ENCODE assay signal across 8 cellular contexts in the genomic region with DNA sequence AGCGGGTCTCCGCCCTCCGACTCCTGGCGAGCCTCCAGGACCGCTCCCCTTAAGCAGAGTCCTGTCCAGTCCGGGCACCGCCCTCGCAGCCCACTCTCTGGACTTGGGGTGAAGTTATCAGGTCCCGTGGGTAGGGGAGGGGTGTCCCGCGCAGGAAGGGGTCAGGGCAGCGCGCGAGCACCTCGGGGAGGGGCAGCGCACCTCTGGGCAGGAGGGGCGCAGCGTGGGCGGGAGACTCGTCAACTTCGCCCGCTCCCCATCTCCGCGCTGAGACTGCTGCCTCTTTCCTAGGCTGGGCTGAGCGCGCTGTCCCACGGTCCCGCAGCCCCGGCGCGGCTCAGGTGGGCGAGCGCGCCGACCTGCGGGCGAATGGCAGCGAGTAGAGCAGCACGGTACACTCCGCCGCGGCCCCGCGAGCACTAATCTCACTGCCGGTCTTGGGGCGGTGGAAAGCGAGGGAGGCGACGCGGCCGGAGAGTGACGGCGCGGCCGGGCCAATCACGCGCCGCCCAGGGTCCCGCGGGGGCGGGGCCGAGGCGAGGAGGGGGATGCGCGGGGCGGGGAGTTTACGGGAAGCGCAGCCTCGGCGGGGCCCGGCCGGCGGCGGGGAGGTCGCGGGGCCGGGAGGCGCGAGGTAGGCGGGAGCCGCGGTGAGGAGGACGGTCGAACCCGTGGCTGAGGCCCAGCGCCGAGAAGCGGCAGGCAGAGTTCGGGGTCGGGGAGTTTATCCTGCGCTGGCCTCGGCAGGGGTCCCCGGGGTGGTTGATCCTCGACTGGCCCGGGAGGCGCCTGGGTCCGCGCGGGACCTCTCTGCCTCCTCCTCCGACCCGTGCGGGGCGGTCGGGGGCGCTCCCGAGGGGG. TPM values are rescaled to one million over a fixed set of nuclear protein-coding genes. Genes with fewer than 3 reads are reported as not detected.
DNase-seq lines count a peak whose midpoint lies in the region; ATAC-seq and TF ChIP-seq lines count a peak whose summit lies in the region.

A gene (minus strand): TSS at position 421 of the 861 bp plus-strand sequence. CDS start 696 bp downstream, outside the sequence.

- H3K4me3 ChIP-seq in DND-41 (ENCODE audit: low read depth in 1 of 2, low read length in 2 of 2) = peak within 1 kb of the TSS; percentile 83 to 92
- peak within 1 kb of the TSS; percentile 97 for H3K4me3 ChIP-seq in fibroblast of villous mesenchyme (ENCODE audit: low read depth, low read length)
- peak within 1 kb of the TSS; percentile 89 for H3K4me3 ChIP-seq in neural progenitor cell

- peak within 1 kb of the TSS; percentile 88 for H3K4me3 Mint-ChIP-seq in neural progenitor cell

- DNase-seq in DND-41 (peak; percentile 86), HuH-7.5 (ENCODE audit: low spot score) (peak; percentile 95), fibroblast of villous mesenchyme (ENCODE audit: low read depth) (peak; percentile 89), neural progenitor cell (ENCODE audit: low spot score) (peak; percentile 94), stromal cell of bone marrow (ENCODE audit: low read depth) (peak; percentile 77)
- DNase-seq in activated effector memory CD4-positive, alpha-beta T cell treated with anti-CD3 and anti-CD28 coated beads, Interleukin-2, amount 50 U/mL, for 16 hours = peak; percentile 96

- H3K36me3 Mint-ChIP-seq in neural progenitor cell = peaks cover 2% of the 10 kb centered on the region

- H3K27ac ChIP-seq in DND-41 (ENCODE audit: low read length) (peak within 1 kb of the TSS; percentile 74), neural progenitor cell (no peak within 1 kb of the TSS)

- H4K20me1 ChIP-seq in DND-41 (ENCODE audit: insufficient read depth, low read length) (peaks cover 17% of the 10 kb centered on the region), neural progenitor cell (ENCODE audit: low read depth) (peaks cover 15% of the 10 kb centered on the region)

- H3K4me1 ChIP-seq in DND-41 (ENCODE audit: insufficient read depth, low read length) = peaks cover 75% of the 10 kb centered on the region
- H3K4me1 ChIP-seq in neural progenitor cell = peaks cover 7% of the 10 kb centered on the region

- no peaks in the 10 kb centered on the region for H3K9me3 ChIP-seq in DND-41 (ENCODE audit: insufficient read depth, low read length, severe bottlenecking)
- H3K9me3 ChIP-seq in neural progenitor cell (ENCODE audit: low read depth) = no peaks in the 10 kb centered on the region

- peak; percentile 94 for ATAC-seq in DND-41 (ENCODE audit: insufficient read depth, low read depth)
- ATAC-seq in GM21528 (IDR thresholded peaks at IDR 0.05; ENCODE audit: low FRiP score, unreplicated experiment) = peak; percentile 80

- peaks cover 46% of the 10 kb centered on the region for H3K79me2 ChIP-seq in DND-41 (ENCODE audit: insufficient read depth, low read length)
- H3K79me2 ChIP-seq in neural progenitor cell (ENCODE audit: low read depth) = no peaks in the 10 kb centered on the region

- peaks cover 26% of the 10 kb centered on the region for H3K4me1 Mint-ChIP-seq in neural progenitor cell

- TF ChIP-seq CTCF in DND-41 (IDR thresholded peaks at IDR 0.05; ENCODE audit: borderline replicate concordance, extremely low read depth, low read length, poor library complexity, severe bottlenecking) = peak; percentile 23
- no peak for TF ChIP-seq CTCF in fibroblast of villous mesenchyme (IDR thresholded peaks at IDR 0.05; ENCODE audit: insufficient read depth, low read depth, low read length)
- TF ChIP-seq CTCF in neural progenitor cell (IDR thresholded peaks at IDR 0.05) = no peak

- H3K27me3 Mint-ChIP-seq in neural progenitor cell (ENCODE audit: insufficient read depth, low read depth) = peaks cover 3% of the 10 kb centered on the region

- H2AFZ ChIP-seq in DND-41 (ENCODE audit: low read depth, low read length) (peak within 1 kb of the TSS; percentile 80), neural progenitor cell (replicated peaks) (peak within 1 kb of the TSS; percentile 85)

- H3K9me3 Mint-ChIP-seq in neural progenitor cell = no peaks in the 10 kb centered on the region

- H3K4me2 ChIP-seq in DND-41 (ENCODE audit: insufficient read depth, low read length) (peak within 1 kb of the TSS; percentile 99), neural progenitor cell (peak within 1 kb of the TSS; percentile 94)

- peak; percentile 98 for TF ChIP-seq POLR2A in Raji (IDR thresholded peaks at IDR 0.05; ENCODE audit: insufficient read depth, low read depth, low read length)

- peaks cover 9% of the 10 kb centered on the region for H3F3A ChIP-seq in neural progenitor cell (ENCODE audit: low read depth)

- H3K36me3 ChIP-seq in DND-41 (ENCODE audit: insufficient read depth, low read length) (peaks cover 4% of the 10 kb centered on the region; the same call in 1 of the 2 replicates), neural progenitor cell (no peaks in the 10 kb centered on the region)

- H3K27ac Mint-ChIP-seq in neural progenitor cell = peak within 1 kb of the TSS; percentile 29

- H3K27me3 ChIP-seq in DND-41 (ENCODE audit: insufficient read depth, low read length, poor library complexity) (peaks cover 44% of the 10 kb centered on the region), neural progenitor cell (peaks cover 66% of the 10 kb centered on the region)

- H3K9ac ChIP-seq in DND-41 (ENCODE audit: low read depth, low read length) (peak within 1 kb of the TSS; percentile 80), neural progenitor cell (no peak within 1 kb of the TSS)

RNA-seq across cellular contexts. Expression of the gene that starts here (rescaled TPM):
- total RNA-seq in fibroblast of villous mesenchyme (76.3 and 104 TPM in 2 replicates), neural progenitor cell (ENCODE audit: low replicate concordance) (4.0 and 5.2 TPM in 2 replicates)

Comparison
In these comparisons a context has a peak if more than half of its experiments do, and no peak if none do; other contexts are left out.
1. RNA of the gene that starts here (total RNA-seq): 76.3 to 104 TPM in fibroblast of villous mesenchyme; 4.0 to 5.2 TPM in neural progenitor cell; every median in the first group is over 10 times any median in the second.
2. Peak in every context shown above with its lines, with median percentiles within 50 percentile points of each other: DNase-seq and H3K4me3 ChIP-seq.